18 cellular contexts compared by ENCODE assay signal in genomic region chr17:47898246-47898645, GRCh38. TPM values are rescaled to one million over a fixed set of nuclear protein-coding genes. Genes with fewer than 3 reads are reported as not detected.
A peak's percentile ranks its signal among the peaks of the same experiment; 100 is the strongest.
DNase-seq lines count a peak whose midpoint lies in the region; TF ChIP-seq lines count a peak whose summit lies in the region.
"Had no signal": no experiment of that assay in that cellular context is flagged by ENCODE, and none has a peak within 500 bp of the region (broad histone marks: within the 10 kb centered on the region; RNA-seq: fewer than 3 reads in every experiment).

No MANE protein-coding gene starts in this region.

- peaks cover 45% of the 10 kb centered on the region for H3K4me1 Mint-ChIP-seq in activated CD4-positive, alpha-beta T cell treated with anti-CD3 and anti-CD28 coated beads, Interleukin-2, amount 10 ng/mL, durations not matched to agents 7 days and 5 days
- H3K4me1 Mint-ChIP-seq in activated CD4-positive, alpha-beta T cell treated with anti-CD3 and anti-CD28 coated beads, Interleukin-2, amount 10 ng/mL, durations not matched to agents 24 days and 14 days: peaks cover 42% of the 10 kb centered on the region

- TF ChIP-seq CTCF in GM20000 (IDR thresholded peaks at IDR 0.05; ENCODE audit: extremely low read depth, missing control alignments) (no peak), smooth muscle cell (IDR thresholded peaks at IDR 0.05; ENCODE audit: borderline replicate concordance, insufficient read depth, poor library complexity, severe bottlenecking) (no peak)

- H3K4me2 ChIP-seq in smooth muscle cell: no peak overlapping the region

- no peaks in the 10 kb centered on the region for H3F3A ChIP-seq in smooth muscle cell (ENCODE audit: low read depth)

- H3K27me3 ChIP-seq in skeletal muscle tissue (ENCODE audit: control insufficient read depth in 3 of 3, insufficient read depth in 3 of 3, low read length in 3 of 3) (no peaks in the 10 kb centered on the region), smooth muscle cell (ENCODE audit: low read depth) (no peaks in the 10 kb centered on the region)
- H3K27me3 ChIP-seq: upper lobe of right lung had no signal

- H3K4me3 ChIP-seq in skeletal muscle tissue (ENCODE audit: low read length in 3 of 3) (peak overlapping the region in 1 of 3 donors; percentile 5), smooth muscle cell (no peak overlapping the region)
- H3K4me3 ChIP-seq: prostate gland, upper lobe of right lung had no signal

- no peaks in the 10 kb centered on the region for H3K9me3 ChIP-seq in skeletal muscle tissue (ENCODE audit: control insufficient read depth in 3 of 3, low read length in 3 of 3)
- H3K9me3 ChIP-seq in smooth muscle cell (replicated peaks; ENCODE audit: low read depth): no peaks in the 10 kb centered on the region
- H3K9me3 ChIP-seq: prostate gland, upper lobe of right lung had no signal

- DNase-seq in activated CD4-positive, alpha-beta T cell treated with anti-CD3 and anti-CD28 coated beads, Interleukin-2, amount 10 ng/mL, durations not matched to agents 7 days and 5 days: no peak
- DNase-seq in activated CD4-positive, alpha-beta T cell treated with anti-CD3 and anti-CD28 coated beads, Interleukin-2, amount 10 ng/mL, durations not matched to agents 24 days and 14 days: no peak
- DNase-seq in NOMO-1 (lab: John Stamatoyannopoulos, UW; ENCODE audit: unreplicated experiment in 2 of 2) (peak; percentile 38 to 80), caudate nucleus (lab: John Stamatoyannopoulos, UW) (no peak), GM20000 (ENCODE audit: low spot score) (no peak), smooth muscle cell (lab: John Stamatoyannopoulos, UW; ENCODE audit: unreplicated experiment) (no peak)
- no peak for DNase-seq in stimulated activated CD4-positive, alpha-beta T cell treated with anti-CD3 and anti-CD28 coated beads, Interleukin-4, amount 100 ng/mL, for 1 hour
- DNase-seq: activated naive CD4-positive, alpha-beta T cell treated with anti-CD3 and anti-CD28 coated beads for 36 hours; CD8-positive, alpha-beta T cell; islet precursor cell; NK-92 treated with Interleukin-12 subunit alpha and Interleukin-12 subunit beta, amount 100 ng/mL, for 24 hours; stimulated activated CD4-positive, alpha-beta T cell treated with anti-CD3 and anti-CD28 coated beads, Interleukin-1b, Interleukin-23, amount 100 ng/mL, for 48 hours; upper lobe of right lung; WERI-Rb-1 had no signal

- H3K4me3 Mint-ChIP-seq in activated CD4-positive, alpha-beta T cell treated with anti-CD3 and anti-CD28 coated beads, Interleukin-2, amount 10 ng/mL, durations not matched to agents 7 days and 5 days: peak overlapping the region; percentile 40
- H3K4me3 Mint-ChIP-seq in activated CD4-positive, alpha-beta T cell treated with anti-CD3 and anti-CD28 coated beads, Interleukin-2, amount 10 ng/mL, durations not matched to agents 24 days and 14 days: no peak overlapping the region

- no peak overlapping the region for H3K27ac Mint-ChIP-seq in activated CD4-positive, alpha-beta T cell treated with anti-CD3 and anti-CD28 coated beads, Interleukin-2, amount 10 ng/mL, durations not matched to agents 7 days and 5 days
- no peak overlapping the region for H3K27ac Mint-ChIP-seq in activated CD4-positive, alpha-beta T cell treated with anti-CD3 and anti-CD28 coated beads, Interleukin-2, amount 10 ng/mL, durations not matched to agents 24 days and 14 days
- H3K27ac Mint-ChIP-seq: activated naive CD4-positive, alpha-beta T cell treated with anti-CD3 and anti-CD28 coated beads for 36 hours had no signal

- H3K27ac ChIP-seq in caudate nucleus (ENCODE audit: low read depth, low read length): peak overlapping the region; percentile 99
- peak overlapping the region; percentile 98 for H3K27ac ChIP-seq in skeletal muscle tissue (ENCODE audit: low read depth, low read length)
- no peak overlapping the region for H3K27ac ChIP-seq in smooth muscle cell (ENCODE audit: low read depth)
- H3K27ac ChIP-seq: 22Rv1, SK-N-MC, upper lobe of right lung, WERI-Rb-1 had no signal

- intact Hi-C loops in activated CD4-positive, alpha-beta T cell treated with anti-CD3 and anti-CD28 coated beads, Interleukin-2, amount 10 ng/mL, durations not matched to agents 24 days and 14 days (cut with micrococcal nuclease): no loop called here

- H3K36me3 Mint-ChIP-seq in activated CD4-positive, alpha-beta T cell treated with anti-CD3 and anti-CD28 coated beads, Interleukin-2, amount 10 ng/mL, durations not matched to agents 7 days and 5 days (ENCODE audit: low read depth): peaks cover 32% of the 10 kb centered on the region
- peaks cover 22% of the 10 kb centered on the region for H3K36me3 Mint-ChIP-seq in activated CD4-positive, alpha-beta T cell treated with anti-CD3 and anti-CD28 coated beads, Interleukin-2, amount 10 ng/mL, durations not matched to agents 24 days and 14 days (ENCODE audit: low read depth)

- H3K27me3 Mint-ChIP-seq in activated CD4-positive, alpha-beta T cell treated with anti-CD3 and anti-CD28 coated beads, Interleukin-2, amount 10 ng/mL, durations not matched to agents 7 days and 5 days: no peaks in the 10 kb centered on the region
- H3K27me3 Mint-ChIP-seq in activated CD4-positive, alpha-beta T cell treated with anti-CD3 and anti-CD28 coated beads, Interleukin-2, amount 10 ng/mL, durations not matched to agents 24 days and 14 days: no peaks in the 10 kb centered on the region

- H4K20me1 ChIP-seq in smooth muscle cell (ENCODE audit: low read depth): no peaks in the 10 kb centered on the region

- H3K9ac ChIP-seq in skeletal muscle tissue (ENCODE audit: low read depth in 1 of 3, low read length in 3 of 3) (peak overlapping the region in 1 of 3 donors; percentile 98), smooth muscle cell (ENCODE audit: low read depth) (no peak overlapping the region)

- H3K79me2 ChIP-seq in smooth muscle cell (ENCODE audit: low read depth): peaks cover 20% of the 10 kb centered on the region

- H3K4me1 ChIP-seq in skeletal muscle tissue (ENCODE audit: control insufficient read depth in 3 of 3, insufficient read depth in 3 of 3, low read length in 3 of 3) (peaks cover 43 to 76% (median 57%) of the 10 kb centered on the region in 3 donors), smooth muscle cell (ENCODE audit: low read depth) (peaks cover 18% of the 10 kb centered on the region)
- H3K4me1 ChIP-seq: prostate gland had no signal

- H3K9me3 Mint-ChIP-seq in activated CD4-positive, alpha-beta T cell treated with anti-CD3 and anti-CD28 coated beads, Interleukin-2, amount 10 ng/mL, durations not matched to agents 7 days and 5 days: no peaks in the 10 kb centered on the region
- no peaks in the 10 kb centered on the region for H3K9me3 Mint-ChIP-seq in activated CD4-positive, alpha-beta T cell treated with anti-CD3 and anti-CD28 coated beads, Interleukin-2, amount 10 ng/mL, durations not matched to agents 24 days and 14 days
- H3K9me3 Mint-ChIP-seq: activated naive CD4-positive, alpha-beta T cell treated with anti-CD3 and anti-CD28 coated beads for 36 hours; CD8-positive, alpha-beta T cell had no signal

- peaks cover 0 to 6% (median 0%) of the 10 kb centered on the region in 3 donors for H3K36me3 ChIP-seq in skeletal muscle tissue (ENCODE audit: control insufficient read depth in 3 of 3, insufficient read depth in 3 of 3, low read length in 3 of 3)
- H3K36me3 ChIP-seq in smooth muscle cell (ENCODE audit: low read depth): no peaks in the 10 kb centered on the region
- H3K36me3 ChIP-seq: prostate gland, upper lobe of right lung had no signal

- CTCF ChIA-PET in activated CD4-positive, alpha-beta T cell treated with anti-CD3 and anti-CD28 coated beads, Interleukin-2, amount 10 ng/mL, durations not matched to agents 7 days and 5 days (lab: Charles Lee): interaction anchor here (2.4 kb wide), 1 partner anchor 72 kb away, joined by 9 read pairs; the partner anchor contains the start of gene CDK5RAP3

- POLR2A ChIA-PET in activated CD4-positive, alpha-beta T cell treated with anti-CD3 and anti-CD28 coated beads, Interleukin-2, amount 10 ng/mL, durations not matched to agents 7 days and 5 days (lab: Charles Lee): no interaction called here

- H2AFZ ChIP-seq in smooth muscle cell (ENCODE audit: low read depth): no peak overlapping the region

RNA-seq across cellular contexts. Expression of gene SP2, which starts 2.2 kb away (rescaled TPM):
- 10 to 100 TPM; 27.6 to 33.8 TPM for total RNA-seq in activated CD4-positive, alpha-beta T cell treated with anti-CD3 and anti-CD28 coated beads, Interleukin-2, amount 10 ng/mL, durations not matched to agents 7 days and 5 days
- 18.3 and 21.7 TPM in 2 replicates for total RNA-seq in activated CD4-positive, alpha-beta T cell treated with anti-CD3 and anti-CD28 coated beads, Interleukin-2, amount 10 ng/mL, durations not matched to agents 24 days and 14 days
- total RNA-seq in skeletal muscle tissue (0.52 TPM), smooth muscle cell (2.4 and 4.7 TPM in 2 replicates)
- polyA plus RNA-seq in smooth muscle cell: 9.0 and 9.4 TPM in 2 replicates

RNA-seq across cellular contexts. Expression of gene PNPO, which starts 43.1 kb away (rescaled TPM):
- total RNA-seq in activated CD4-positive, alpha-beta T cell treated with anti-CD3 and anti-CD28 coated beads, Interleukin-2, amount 10 ng/mL, durations not matched to agents 7 days and 5 days: 10 to 100 TPM; 30.9 to 36.5 TPM
- total RNA-seq in activated CD4-positive, alpha-beta T cell treated with anti-CD3 and anti-CD28 coated beads, Interleukin-2, amount 10 ng/mL, durations not matched to agents 24 days and 14 days: 61.5 and 69.4 TPM in 2 replicates
- total RNA-seq in skeletal muscle tissue (12.0 TPM), smooth muscle cell (7.6 and 9.3 TPM in 2 replicates)
- polyA plus RNA-seq in smooth muscle cell: 5.2 and 8.0 TPM in 2 replicates

RNA-seq across cellular contexts. Expression of gene SP6, which starts 47.3 kb away (rescaled TPM):
- total RNA-seq in activated CD4-positive, alpha-beta T cell treated with anti-CD3 and anti-CD28 coated beads, Interleukin-2, amount 10 ng/mL, durations not matched to agents 7 days and 5 days: not detected
- total RNA-seq in activated CD4-positive, alpha-beta T cell treated with anti-CD3 and anti-CD28 coated beads, Interleukin-2, amount 10 ng/mL, durations not matched to agents 24 days and 14 days: 0.05 TPM in 2 replicates
- total RNA-seq in skeletal muscle tissue: under 0.01 TPM
- 9.3 and 9.8 TPM in 2 replicates for total RNA-seq in smooth muscle cell
- 10.7 and 13.1 TPM in 2 replicates for polyA plus RNA-seq in smooth muscle cell

RNA-seq across cellular contexts. Expression of gene SCRN2, which starts 57.2 kb away (rescaled TPM):
- total RNA-seq in activated CD4-positive, alpha-beta T cell treated with anti-CD3 and anti-CD28 coated beads, Interleukin-2, amount 10 ng/mL, durations not matched to agents 7 days and 5 days: 10 to 100 TPM; 26.8 to 33.2 TPM
- total RNA-seq in activated CD4-positive, alpha-beta T cell treated with anti-CD3 and anti-CD28 coated beads, Interleukin-2, amount 10 ng/mL, durations not matched to agents 24 days and 14 days: 24.3 and 24.8 TPM in 2 replicates
- total RNA-seq in skeletal muscle tissue (29.2 TPM), smooth muscle cell (16.0 and 18.6 TPM in 2 replicates)
- polyA plus RNA-seq in smooth muscle cell: 45.0 and 49.4 TPM in 2 replicates

RNA-seq across cellular contexts. Expression of gene PRR15L, which starts 59.4 kb away (rescaled TPM):
- total RNA-seq in activated CD4-positive, alpha-beta T cell treated with anti-CD3 and anti-CD28 coated beads, Interleukin-2, amount 10 ng/mL, durations not matched to agents 7 days and 5 days: not detected
- not detected in 2 replicates for total RNA-seq in activated CD4-positive, alpha-beta T cell treated with anti-CD3 and anti-CD28 coated beads, Interleukin-2, amount 10 ng/mL, durations not matched to agents 24 days and 14 days
- total RNA-seq in skeletal muscle tissue (not detected), smooth muscle cell (not detected in 2 replicates)
- 0.15 TPM in 1 of 2 replicates, not detected in the other for polyA plus RNA-seq in smooth muscle cell
- total RNA-seq: activated naive CD4-positive, alpha-beta T cell treated with anti-CD3 and anti-CD28 coated beads for 36 hours; CD8-positive, alpha-beta T cell had no signal

Comparison
In these comparisons a context has a peak if more than half of its experiments do, and no peak if none do; other contexts are left out.
1. DNase-seq: peak in NOMO-1 (2 of 2); none in activated CD4-positive, alpha-beta T cell treated with anti-CD3 and anti-CD28 coated beads, Interleukin-2, amount 10 ng/mL, durations not matched to agents 7 days and 5 days (single experiment), activated CD4-positive, alpha-beta T cell treated with anti-CD3 and anti-CD28 coated beads, Interleukin-2, amount 10 ng/mL, durations not matched to agents 24 days and 14 days (single experiment), caudate nucleus (0 of 61), GM20000 (single experiment), smooth muscle cell (single experiment) and stimulated activated CD4-positive, alpha-beta T cell treated with anti-CD3 and anti-CD28 coated beads, Interleukin-4, amount 100 ng/mL, for 1 hour (single experiment).